ENCODE assay signal across 20 cellular contexts in the genomic region with DNA sequence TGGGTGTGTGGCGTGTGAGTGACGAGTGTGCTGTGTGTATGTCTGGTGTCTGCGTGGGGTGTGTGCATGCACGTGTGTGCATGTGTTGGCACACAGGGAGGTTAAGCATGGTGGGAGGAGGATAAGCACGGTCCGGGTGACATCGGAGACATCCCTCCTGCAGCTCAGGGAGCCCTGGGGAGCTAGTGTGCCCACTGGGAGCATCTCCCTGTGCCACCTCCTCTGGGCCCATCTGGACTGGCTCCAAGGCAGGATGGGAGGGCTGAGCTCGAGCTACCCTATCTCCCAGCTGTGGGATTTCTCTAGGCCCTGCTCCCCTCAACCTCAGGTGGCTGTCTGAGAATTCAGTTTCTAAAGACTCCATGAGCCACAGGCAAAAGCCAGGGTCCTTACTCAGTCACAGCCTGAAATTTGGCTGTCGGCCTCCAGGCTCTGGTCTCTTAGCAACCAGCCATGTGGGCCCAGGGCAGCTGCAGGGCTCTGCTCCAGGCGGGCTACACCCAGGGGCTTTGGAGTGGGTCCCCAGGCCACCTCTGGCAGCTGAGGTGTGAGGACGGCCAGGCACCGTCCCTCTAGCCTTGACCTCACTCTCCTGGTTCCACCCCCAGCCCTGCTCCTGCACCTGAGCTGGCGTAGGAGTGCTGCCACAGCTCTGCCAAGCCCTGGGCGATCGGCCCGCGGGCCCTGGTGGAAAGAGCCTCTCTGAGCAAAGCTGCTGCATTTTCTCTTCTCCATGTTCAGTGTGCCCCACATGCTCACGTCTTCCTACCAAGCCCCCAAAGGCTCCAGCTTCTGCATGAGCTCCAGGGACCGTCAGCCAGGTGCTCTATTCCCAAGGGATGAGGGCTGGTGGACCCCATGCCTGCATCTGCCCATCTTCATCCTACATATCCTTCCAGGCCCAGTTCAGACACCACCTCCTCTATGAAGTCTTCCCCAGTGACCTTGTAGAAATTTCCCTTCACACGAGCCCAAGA. TPM values are rescaled to one million over a fixed set of nuclear protein-coding genes. Genes with fewer than 3 reads are reported as not detected.
DNase-seq lines count a peak whose midpoint lies in the region; ATAC-seq and TF ChIP-seq lines count a peak whose summit lies in the region.
"Had no signal": no experiment of that assay in that cellular context is flagged by ENCODE, and none has a peak within 500 bp of the region (broad histone marks: within the 10 kb centered on the region; RNA-seq: fewer than 3 reads in every experiment).

No MANE protein-coding gene starts in this region.

- peaks cover 46% of the 10 kb centered on the region for H3K4me1 Mint-ChIP-seq in activated CD4-positive, alpha-beta memory T cell treated with anti-CD3 and anti-CD28 coated beads for 36 hours (ENCODE audit: low read depth)
- peaks cover 52 to 64% (median 53%) of the 10 kb centered on the region in 3 donors for H3K4me1 Mint-ChIP-seq in CD8-positive, alpha-beta memory T cell

- H3K27me3 ChIP-seq in vagina, result no peaks in the 10 kb centered on the region
- H3K27me3 ChIP-seq in CD8-positive, alpha-beta memory T cell (ENCODE audit: insufficient read depth, low read length, poor library complexity, severe bottlenecking), result no peaks in the 10 kb centered on the region

- H3K4me3 Mint-ChIP-seq in activated CD4-positive, alpha-beta memory T cell treated with anti-CD3 and anti-CD28 coated beads for 36 hours, result no peak overlapping the region
- H3K4me3 Mint-ChIP-seq in CD8-positive, alpha-beta memory T cell, result no peak overlapping the region
- H3K4me3 Mint-ChIP-seq: activated B cell treated with CpG ODN at 0.5 μM for 24 hours; CD8-positive, alpha-beta T cell had no signal

- TF ChIP-seq POLR2A in vagina (IDR thresholded peaks at IDR 0.05), result no peak

- no peak for ATAC-seq in GM21360 (IDR thresholded peaks at IDR 0.05; ENCODE audit: unreplicated experiment)
- ATAC-seq: CD8-positive, alpha-beta T cell had no signal

- intact Hi-C loops in activated CD4-positive, alpha-beta memory T cell treated with anti-CD3 and anti-CD28 coated beads for 36 hours (cut with micrococcal nuclease), result no loop called here
- intact Hi-C loops in vagina (cut with DNase I), result no loop called here

- DNase-seq in activated effector memory CD4-positive, alpha-beta T cell treated with anti-CD3 and anti-CD28 coated beads, Interleukin-2, amount 50 U/mL, for 16 hours, result peak; percentile 58
- DNase-seq in activated effector memory CD4-positive, alpha-beta T cell treated with Interleukin-2 at 50 U/mL for 16 hours, result no peak
- DNase-seq in activated CD4-positive, alpha-beta memory T cell treated with anti-CD3 and anti-CD28 coated beads for 36 hours, result no peak
- DNase-seq in inferior parietal cortex (ENCODE audit: extremely low spot score), result peak; percentile 2
- DNase-seq in vagina (ENCODE audit: extremely low spot score in 2 of 2), result peak; percentile 64 to 79
- no peak for DNase-seq in CD8-positive, alpha-beta memory T cell
- DNase-seq: activated B cell treated with CpG ODN at 0.5 μM for 24 hours; activated gamma-delta T cell; CD8-positive, alpha-beta T cell; central memory CD4-positive, alpha-beta T cell; erythroblast; H7; NCI-H1048; NCI-H2029; NCI-H510A; SK-N-SH; T1000 had no signal

- H3K4me3 ChIP-seq in vagina, result no peak overlapping the region
- no peak overlapping the region for H3K4me3 ChIP-seq in CD8-positive, alpha-beta memory T cell (ENCODE audit: low read length)
- H3K4me3 ChIP-seq: lung had no signal

- H3K9me3 Mint-ChIP-seq in activated CD4-positive, alpha-beta memory T cell treated with anti-CD3 and anti-CD28 coated beads for 36 hours, result peaks cover 6% of the 10 kb centered on the region
- no peaks in the 10 kb centered on the region for H3K9me3 Mint-ChIP-seq in CD8-positive, alpha-beta memory T cell
- H3K9me3 Mint-ChIP-seq: CD8-positive, alpha-beta T cell had no signal

- CTCF ChIA-PET in activated CD4-positive, alpha-beta memory T cell treated with anti-CD3 and anti-CD28 coated beads for 36 hours (lab: Charles Lee), result no interaction called here
- CTCF ChIA-PET in CD8-positive, alpha-beta memory T cell (lab: Charles Lee), result no interaction called here

- H3K4me1 ChIP-seq in vagina, result no peaks in the 10 kb centered on the region
- peaks cover 34% of the 10 kb centered on the region for H3K4me1 ChIP-seq in CD8-positive, alpha-beta memory T cell (ENCODE audit: insufficient read depth, low read length)

- H3K36me3 ChIP-seq in vagina, result no peaks in the 10 kb centered on the region
- no peaks in the 10 kb centered on the region for H3K36me3 ChIP-seq in CD8-positive, alpha-beta memory T cell (ENCODE audit: insufficient read depth, low read length)

- no peaks in the 10 kb centered on the region for H3K36me3 Mint-ChIP-seq in activated CD4-positive, alpha-beta memory T cell treated with anti-CD3 and anti-CD28 coated beads for 36 hours
- H3K36me3 Mint-ChIP-seq in CD8-positive, alpha-beta memory T cell, result peaks cover 0 to 12% (median 2%) of the 10 kb centered on the region in 3 donors
- H3K36me3 Mint-ChIP-seq: CD8-positive, alpha-beta T cell had no signal

- H3K27ac ChIP-seq in vagina, result no peak overlapping the region
- no peak overlapping the region for H3K27ac ChIP-seq in CD8-positive, alpha-beta memory T cell (ENCODE audit: low read depth, low read length)
- H3K27ac ChIP-seq: KMS-11 had no signal

- peak overlapping the region; percentile 13 for H3K27ac Mint-ChIP-seq in activated CD4-positive, alpha-beta memory T cell treated with anti-CD3 and anti-CD28 coated beads for 36 hours
- peak overlapping the region in 4 of 8 donors; percentile 31 to 80 (median 74) for H3K27ac Mint-ChIP-seq in CD8-positive, alpha-beta memory T cell
- H3K27ac Mint-ChIP-seq: activated B cell treated with CpG ODN at 0.5 μM for 24 hours; CD8-positive, alpha-beta T cell had no signal

- H3K9me3 ChIP-seq in vagina, result no peaks in the 10 kb centered on the region
- no peaks in the 10 kb centered on the region for H3K9me3 ChIP-seq in CD8-positive, alpha-beta memory T cell (ENCODE audit: low read length)
- H3K9me3 ChIP-seq: SK-N-SH had no signal

- TF ChIP-seq CTCF in vagina (IDR thresholded peaks at IDR 0.05), result no peak

- peaks cover 1% of the 10 kb centered on the region for H3K27me3 Mint-ChIP-seq in activated CD4-positive, alpha-beta memory T cell treated with anti-CD3 and anti-CD28 coated beads for 36 hours
- H3K27me3 Mint-ChIP-seq in CD8-positive, alpha-beta memory T cell, result no peaks in the 10 kb centered on the region

- POLR2A ChIA-PET in activated CD4-positive, alpha-beta memory T cell treated with anti-CD3 and anti-CD28 coated beads for 36 hours (lab: Charles Lee), result no interaction called here
- POLR2A ChIA-PET in CD8-positive, alpha-beta memory T cell (lab: Charles Lee), result no interaction called here

RNA-seq across cellular contexts. Expression of a gene that starts 39.7 kb away (rescaled TPM):
- total RNA-seq in activated CD4-positive, alpha-beta memory T cell treated with anti-CD3 and anti-CD28 coated beads for 36 hours, result 1 to 10 TPM; 7.2 to 7.4 TPM
- total RNA-seq in vagina, result 11.0 TPM
- total RNA-seq in CD8-positive, alpha-beta memory T cell, result 10 to 100 TPM; 16.3 to 16.4 TPM
- 18.5 TPM for polyA plus RNA-seq in CD8-positive, alpha-beta memory T cell

Comparison
In these comparisons a context has a peak if more than half of its experiments do, and no peak if none do; other contexts are left out.
1. DNase-seq: peak in activated effector memory CD4-positive, alpha-beta T cell treated with anti-CD3 and anti-CD28 coated beads, Interleukin-2, amount 50 U/mL, for 16 hours (single experiment), inferior parietal cortex (single experiment) and vagina (2 of 2); none in activated effector memory CD4-positive, alpha-beta T cell treated with Interleukin-2 at 50 U/mL for 16 hours (single experiment), activated CD4-positive, alpha-beta memory T cell treated with anti-CD3 and anti-CD28 coated beads for 36 hours (single experiment) and CD8-positive, alpha-beta memory T cell (0 of 5).